Comparison of ENCODE assay signal across 25 cellular contexts in genomic region chr3:37505415-37505814, GRCh38. TPM values are rescaled to one million over a fixed set of nuclear protein-coding genes. Genes with fewer than 3 reads are reported as not detected.
DNase-seq lines count a peak whose midpoint lies in the region; ATAC-seq, FAIRE-seq and TF ChIP-seq lines count a peak whose summit lies in the region.
"Had no signal": no experiment of that assay in that cellular context is flagged by ENCODE, and none has a peak within 500 bp of the region (broad histone marks: within the 10 kb centered on the region; RNA-seq: fewer than 3 reads in every experiment).

No MANE protein-coding gene starts in this region.

- no peaks in the 10 kb centered on the region for H3K4me1 ChIP-seq in kidney (ENCODE audit: control insufficient read depth in 1 of 2, insufficient read depth in 1 of 2, low read depth in 1 of 2, low read length in 2 of 2)
- H3K4me1 ChIP-seq: Peyer's patch had no signal

- no peak overlapping the region for H3K9ac ChIP-seq in kidney (ENCODE audit: low read length in 2 of 2)

- peaks cover 40% of the 10 kb centered on the region for H3K27me3 Mint-ChIP-seq in stimulated activated naive CD8-positive, alpha-beta T cell treated with anti-CD3 and anti-CD28 coated beads, Interleukin-15, amount 100 ng/mL, for 72 hours
- H3K27me3 Mint-ChIP-seq in endothelial cell (ENCODE audit: unreplicated experiment), result peaks cover 5% of the 10 kb centered on the region

- no peaks in the 10 kb centered on the region for H3K9me3 ChIP-seq in kidney (ENCODE audit: control insufficient read depth in 1 of 2, low read length in 2 of 2)
- H3K9me3 ChIP-seq: MG63, Peyer's patch had no signal

- no peak overlapping the region for H3K4me3 ChIP-seq in kidney (ENCODE audit: low read length in 2 of 2)
- H3K4me3 ChIP-seq: MG63, Peyer's patch had no signal

- intact Hi-C loops in kidney (cut with DNase I), result no loop called here

- peak in 1 of 2 donors; percentile 17 for DNase-seq in stimulated activated naive CD8-positive, alpha-beta T cell treated with anti-CD3 and anti-CD28 coated beads, Interleukin-15, amount 100 ng/mL, for 72 hours
- DNase-seq in stimulated activated naive CD8-positive, alpha-beta T cell treated with anti-CD3 and anti-CD28 coated beads, Interleukin-15, Interleukin-2, amounts not matched to agents 100 U/mL and 50 U/mL, for 24 hours, result no peak
- DNase-seq in MV-4-11 (lab: John Stamatoyannopoulos, UW), result peak; percentile 55
- no peak for DNase-seq in endothelial cell (ENCODE audit: low spot score)
- no peak for DNase-seq in activated CD8-positive, alpha-beta memory T cell treated with anti-CD3 and anti-CD28 coated beads, Interleukin-2, amount 50 U/mL, for 48 hours
- no peak for DNase-seq in kidney
- DNase-seq: C1 segment of cervical spinal cord; CD8-positive, alpha-beta T cell; DMS53; GDM1; Kasumi-1; MG63; NCI-H1105; NCI-H1694; NCI-H2081; NCI-H2171; NCI-H345; NCI-H524; NCI-H774; NK-92 treated with Interleukin-12 subunit alpha and Interleukin-12 subunit beta, amount 100 ng/mL, for 24 hours; Peyer's patch had no signal

- H3K27ac ChIP-seq in kidney (ENCODE audit: low read depth in 2 of 2, low read length in 2 of 2), result no peak overlapping the region
- H3K27ac ChIP-seq: Peyer's patch had no signal

- no peaks in the 10 kb centered on the region for H3K9me3 Mint-ChIP-seq in stimulated activated naive CD8-positive, alpha-beta T cell treated with anti-CD3 and anti-CD28 coated beads, Interleukin-15, amount 100 ng/mL, for 72 hours
- H3K9me3 Mint-ChIP-seq in endothelial cell (ENCODE audit: unreplicated experiment), result no peaks in the 10 kb centered on the region
- H3K9me3 Mint-ChIP-seq: CD8-positive, alpha-beta T cell had no signal

- peaks cover 85% of the 10 kb centered on the region for H3K36me3 Mint-ChIP-seq in endothelial cell (ENCODE audit: low read depth, unreplicated experiment)
- H3K36me3 Mint-ChIP-seq: CD8-positive, alpha-beta T cell had no signal

- H3K4me1 Mint-ChIP-seq in stimulated activated naive CD8-positive, alpha-beta T cell treated with anti-CD3 and anti-CD28 coated beads, Interleukin-15, amount 100 ng/mL, for 72 hours, result peaks cover 26% of the 10 kb centered on the region
- peaks cover 26% of the 10 kb centered on the region for H3K4me1 Mint-ChIP-seq in endothelial cell (ENCODE audit: unreplicated experiment)

- TF ChIP-seq CTCF in endothelial cell (IDR thresholded peaks at IDR 0.05; ENCODE audit: unreplicated experiment), result no peak
- no peak for TF ChIP-seq CTCF in kidney (IDR thresholded peaks at IDR 0.05; ENCODE audit: borderline replicate concordance, extremely low read depth, insufficient read depth)

- no peak overlapping the region for H3K4me3 Mint-ChIP-seq in stimulated activated naive CD8-positive, alpha-beta T cell treated with anti-CD3 and anti-CD28 coated beads, Interleukin-15, amount 100 ng/mL, for 72 hours
- peak overlapping the region; percentile 39 for H3K4me3 Mint-ChIP-seq in endothelial cell (ENCODE audit: unreplicated experiment)
- H3K4me3 Mint-ChIP-seq: CD8-positive, alpha-beta T cell had no signal

- H3K36me3 ChIP-seq in kidney (ENCODE audit: control insufficient read depth in 1 of 2, insufficient read depth in 2 of 2, low read length in 2 of 2), result peaks cover 0 to 3% of the 10 kb centered on the region in 2 donors
- H3K36me3 ChIP-seq: MG63 had no signal

- FAIRE-seq in kidney (lab: Jason Lieb, UNC), result no peak
- FAIRE-seq: GM19239, H54 had no signal

- ATAC-seq in stimulated activated naive CD8-positive, alpha-beta T cell treated with anti-CD3 and anti-CD28 coated beads, Interleukin-15, amount 100 ng/mL, for 72 hours, result peak; percentile 46
- no peak for ATAC-seq in stimulated activated naive CD8-positive, alpha-beta T cell treated with anti-CD3 and anti-CD28 coated beads, Interleukin-15, Interleukin-2, amounts not matched to agents 100 U/mL and 50 U/mL, for 24 hours
- no peak for ATAC-seq in GM21723 (IDR thresholded peaks at IDR 0.05; ENCODE audit: unreplicated experiment)
- ATAC-seq: CD8-positive, alpha-beta T cell; SK-N-SH treated with all-trans-retinoic acid at 6 μM for 48 hours had no signal

- peak overlapping the region in 1 of 2 donors; percentile 45 for H3K27ac Mint-ChIP-seq in stimulated activated naive CD8-positive, alpha-beta T cell treated with anti-CD3 and anti-CD28 coated beads, Interleukin-15, amount 100 ng/mL, for 72 hours
- no peak overlapping the region for H3K27ac Mint-ChIP-seq in endothelial cell (ENCODE audit: unreplicated experiment)
- H3K27ac Mint-ChIP-seq: CD8-positive, alpha-beta T cell had no signal

RNA-seq across cellular contexts. Expression of gene ITGA9, which starts 53.5 kb away (rescaled TPM):
- total RNA-seq in endothelial cell (ENCODE audit: unreplicated experiment) (212 TPM), kidney (32.9 TPM)
- polyA plus RNA-seq in kidney (ENCODE audit: insufficient read depth, low read depth, low replicate concordance), result 2.3 TPM
- total RNA-seq: CD8-positive, alpha-beta T cell had no signal
